Comparison of ENCODE assay signal across 8 cellular contexts in the genomic region with DNA sequence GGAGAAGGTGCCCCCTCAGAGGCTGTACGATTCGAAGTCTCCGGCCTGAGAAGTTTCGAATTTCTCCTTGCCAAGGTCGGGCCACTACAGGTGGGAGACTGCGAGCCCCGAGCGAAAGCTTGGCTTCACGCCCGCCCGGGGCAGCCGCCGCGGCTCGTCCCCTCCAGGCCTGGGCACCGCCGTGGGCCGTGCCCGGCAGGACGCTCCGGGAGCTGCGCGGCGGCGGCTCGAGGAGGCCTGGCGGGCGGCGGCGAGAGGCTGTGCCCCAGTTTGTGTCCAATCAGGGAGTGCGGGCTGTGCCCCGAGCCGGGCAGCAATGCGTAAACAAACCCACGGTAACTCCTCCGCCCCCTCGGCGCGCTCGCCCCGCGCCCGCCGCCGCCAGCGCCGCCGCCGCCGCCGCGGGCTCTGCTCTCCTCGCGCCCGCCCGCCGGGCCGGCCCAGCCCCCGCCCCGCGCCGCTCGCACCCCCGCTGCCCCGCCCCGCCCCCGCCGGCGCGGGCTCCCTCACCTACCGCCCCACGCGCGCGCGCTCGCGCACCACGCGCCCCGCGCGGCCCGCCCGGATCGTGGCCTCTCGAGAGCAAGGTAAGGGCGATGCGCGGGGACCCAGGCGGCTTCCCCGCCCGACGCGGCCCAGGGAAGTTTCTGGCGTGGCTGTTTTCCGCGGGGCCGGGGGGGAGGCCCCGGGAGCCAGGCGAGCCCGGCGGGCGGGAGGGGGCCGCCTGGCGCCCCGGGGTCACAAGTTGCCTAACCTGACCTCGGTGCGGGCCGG. TPM values are rescaled to one million over a fixed set of nuclear protein-coding genes. Genes with fewer than 3 reads are reported as not detected.
A peak's percentile ranks its signal among the peaks of the same experiment; 100 is the strongest.
DNase-seq lines count a peak whose midpoint lies in the region; ATAC-seq and TF ChIP-seq lines count a peak whose summit lies in the region.

No MANE protein-coding gene starts in this region.

- CTCF ChIA-PET in HEK293T (lab: Yijun Ruan, JAX) = no interaction called here

- in situ Hi-C loops in GM13977 (cut with MboI; ENCODE audit: low pct_unique_long_range_greater_than_20kb, low sequenced_read_pairs, unreplicated experiment) = no loop called here

- H3K4me3 ChIP-seq in coronary artery = peak overlapping the region; percentile 82

- POLR2A ChIA-PET in HEK293T (lab: Yijun Ruan, JAX) = interaction anchor here (0.8 to 1.2 kb wide), 3 partner anchors 10 to 58 kb away, joined by 3 to 4 read pairs (median 3); no protein-coding TSS in a partner anchor

- intact Hi-C loops in left colon (cut with DNase I, micrococcal nuclease) = no loop called here

- TF ChIP-seq CTCF in GM13977 (IDR thresholded peaks at IDR 0.05; ENCODE audit: extremely low read depth, insufficient read depth, missing control alignments) (no peak), coronary artery (IDR thresholded peaks at IDR 0.05) (no peak)

- DNase-seq in GM13977 (ENCODE audit: low spot score) (peak; percentile 75), HEK293T (ENCODE audit: extremely low spot score) (peak; percentile 52), NCI-H1092 treated with DMSO at 0.1 percent for 48 hours (lab: John Stamatoyannopoulos, UW) (peak; percentile 40), coronary artery (ENCODE audit: low spot score) (peak; percentile 89), left colon (peak; percentile 80 to 81), GF-D8 (lab: John Stamatoyannopoulos, UW) (no peak)
- DNase-seq in activated CD4-positive, alpha-beta T cell treated with anti-CD3 and anti-CD28 coated beads, Interleukin-2, amount 50 U/mL, for 24 hours (ENCODE audit: low read depth in 1 of 2, low spot score in 1 of 2) = peak; percentile 39
- peak; percentile 47 for DNase-seq in stimulated activated CD4-positive, alpha-beta T cell treated with anti-CD3 and anti-CD28 coated beads, Interleukin-1b, Interleukin-23, amount 100 ng/mL, for 1 hour (ENCODE audit: low read depth in 2 of 2)

- peak overlapping the region; percentile 96 to 97 for H3K27ac ChIP-seq in coronary artery

- ATAC-seq in left colon = peak; percentile 71

TF ChIP-seq in HEK293T, 16 proteins besides CTCF, POLR2A, EP300 and RAD21:
- TF ChIP-seq ARNT (IDR thresholded peaks at IDR 0.05) (0 out of 2 replicates have a peak, but pooled peaks have one; percentile 10), L3MBTL2 (conservative IDR thresholded peaks at IDR 0.05) (no peak)

RNA-seq across cellular contexts. Expression of gene PCGF5, which starts 57.8 kb away (rescaled TPM):
- 10 to 100 TPM; 65.5 to 65.6 TPM for total RNA-seq in left colon
